9 cellular contexts compared by ENCODE assay signal in genomic region chr15:94023520-94023919, GRCh38.
"Had no signal": no experiment of that assay in that cellular context is flagged by ENCODE, and none has a peak within 500 bp of the region (broad histone marks: within the 10 kb centered on the region; RNA-seq: fewer than 3 reads in every experiment).

No MANE protein-coding gene starts in this region.

- DNase-seq: activated T-cell treated with anti-CD3 and anti-CD28 coated beads, Interleukin-2, amount 50 U/mL, for 1 hour; natural killer cell; stimulated activated CD4-positive, alpha-beta T cell treated with anti-CD3 and anti-CD28 coated beads, Interleukin-4, amount 100 ng/mL, for 1 hour; stomach had no signal

- H3K4me1 ChIP-seq: breast epithelium, prostate gland had no signal

- H3K4me3 ChIP-seq: breast epithelium, dorsolateral prefrontal cortex, lung, prostate gland, stomach had no signal

- H3K36me3 ChIP-seq: breast epithelium, prostate gland, stomach had no signal

- H3K9me3 ChIP-seq: breast epithelium, prostate gland, stomach had no signal

- H3K27ac ChIP-seq: breast epithelium, dorsolateral prefrontal cortex, prostate gland had no signal

- H3K27me3 ChIP-seq: breast epithelium, stomach had no signal

- ATAC-seq: esophagus mucosa, natural killer cell had no signal
